In genomic region chr13:111044087-111044830, GRCh38 we compare ENCODE assay signal across 17 cellular contexts.
DNase-seq lines count a peak whose midpoint lies in the region; ATAC-seq, FAIRE-seq and TF ChIP-seq lines count a peak whose summit lies in the region.
"Had no signal": no experiment of that assay in that cellular context is flagged by ENCODE, and none has a peak within 500 bp of the region (broad histone marks: within the 10 kb centered on the region; RNA-seq: fewer than 3 reads in every experiment).

No MANE protein-coding gene starts in this region.

- no peaks in the 10 kb centered on the region for H4K20me1 ChIP-seq in neural progenitor cell (ENCODE audit: low read depth)

- ATAC-seq in GM18517 (IDR thresholded peaks at IDR 0.05; ENCODE audit: unreplicated experiment) = no peak

- H3K27me3 ChIP-seq in SJSA1 (replicated peaks) = peaks cover 11% of the 10 kb centered on the region
- H3K27me3 ChIP-seq in neural progenitor cell = no peaks in the 10 kb centered on the region

- FAIRE-seq in GM12892 (lab: Jason Lieb, UNC) = peak; percentile 81
- FAIRE-seq: A204.1, D721Med had no signal

- TF ChIP-seq CTCF in endothelial cell (IDR thresholded peaks at IDR 0.05; ENCODE audit: unreplicated experiment) (no peak), neural progenitor cell (IDR thresholded peaks at IDR 0.05) (no peak)

- H3K27ac Mint-ChIP-seq in endothelial cell (ENCODE audit: unreplicated experiment) (peak overlapping the region; percentile 73), neural progenitor cell (no peak overlapping the region)

- H3K4me1 Mint-ChIP-seq in endothelial cell (ENCODE audit: unreplicated experiment) (no peaks in the 10 kb centered on the region), neural progenitor cell (no peaks in the 10 kb centered on the region)

- peaks cover 11% of the 10 kb centered on the region for H3K9me3 ChIP-seq in SJSA1 (replicated peaks)
- no peaks in the 10 kb centered on the region for H3K9me3 ChIP-seq in neural progenitor cell (ENCODE audit: low read depth)

- peaks cover 15% of the 10 kb centered on the region for H3K36me3 Mint-ChIP-seq in endothelial cell (ENCODE audit: low read depth, unreplicated experiment)
- H3K36me3 Mint-ChIP-seq in neural progenitor cell = no peaks in the 10 kb centered on the region
- H3K36me3 Mint-ChIP-seq: CD8-positive, alpha-beta memory T cell had no signal

- H3K4me3 Mint-ChIP-seq in endothelial cell (ENCODE audit: unreplicated experiment) = no peak overlapping the region
- H3K4me3 Mint-ChIP-seq in neural progenitor cell = peak overlapping the region; percentile 5
- H3K4me3 Mint-ChIP-seq: CD8-positive, alpha-beta memory T cell had no signal

- DNase-seq in GM12892 (ENCODE audit: insufficient read length) = no peak
- DNase-seq in SJSA1 (ENCODE audit: low read depth in 1 of 2, low spot score in 2 of 2) = peak in 1 of 2 experiments; percentile 60
- no peak for DNase-seq in endothelial cell (ENCODE audit: low spot score)
- no peak for DNase-seq in neural progenitor cell (ENCODE audit: low spot score)
- no peak for DNase-seq in DMS153 treated with DMSO at 0.1 percent for 48 hours (lab: John Stamatoyannopoulos, UW; ENCODE audit: unreplicated experiment)
- DNase-seq in HCEC 1CT = no peak
- no peak for DNase-seq in Ammon's horn (ENCODE audit: low spot score)
- DNase-seq: CD8-positive, alpha-beta memory T cell; DMS79; KBM-7; NCI-H1105 treated with DMSO at 0.1 percent for 48 hours; NCI-H1694 had no signal

- H3K27ac ChIP-seq in SJSA1 (0 out of 2 replicates have a peak overlapping the region, but pooled peaks have one; percentile 0), neural progenitor cell (no peak overlapping the region)
- H3K27ac ChIP-seq: GM23248, SK-N-MC had no signal

- H3K79me2 ChIP-seq in neural progenitor cell (ENCODE audit: low read depth) = no peaks in the 10 kb centered on the region

- H3K9me3 Mint-ChIP-seq in endothelial cell (ENCODE audit: unreplicated experiment) (peaks cover 9% of the 10 kb centered on the region), neural progenitor cell (peaks cover 16% of the 10 kb centered on the region)
- H3K9me3 Mint-ChIP-seq: CD8-positive, alpha-beta memory T cell had no signal

- no peak overlapping the region for H2AFZ ChIP-seq in neural progenitor cell (replicated peaks)
- H2AFZ ChIP-seq: GM23248 had no signal

- H3K27me3 Mint-ChIP-seq in endothelial cell (ENCODE audit: unreplicated experiment) (peaks cover 7% of the 10 kb centered on the region), neural progenitor cell (ENCODE audit: insufficient read depth, low read depth) (peaks cover 12% of the 10 kb centered on the region)

- no peak for TF ChIP-seq POLR2A in GM12892 (IDR thresholded peaks at IDR 0.05; ENCODE audit: low read depth, low read length)

- H3K36me3 ChIP-seq in SJSA1 (no peaks in the 10 kb centered on the region), neural progenitor cell (no peaks in the 10 kb centered on the region)

- H3F3A ChIP-seq in neural progenitor cell (ENCODE audit: low read depth) = no peaks in the 10 kb centered on the region

- H3K9ac ChIP-seq in neural progenitor cell = no peak overlapping the region
- H3K9ac ChIP-seq: GM23248 had no signal

- H3K4me1 ChIP-seq in SJSA1 (replicated peaks) (peaks cover 26% of the 10 kb centered on the region), neural progenitor cell (no peaks in the 10 kb centered on the region)

- H3K4me3 ChIP-seq in SJSA1 (no peak overlapping the region), neural progenitor cell (no peak overlapping the region)
- H3K4me3 ChIP-seq: GM23248, SK-N-MC had no signal

- H3K4me2 ChIP-seq in neural progenitor cell = no peak overlapping the region
